ENCODE assay signal across 26 cellular contexts in the genomic region with DNA sequence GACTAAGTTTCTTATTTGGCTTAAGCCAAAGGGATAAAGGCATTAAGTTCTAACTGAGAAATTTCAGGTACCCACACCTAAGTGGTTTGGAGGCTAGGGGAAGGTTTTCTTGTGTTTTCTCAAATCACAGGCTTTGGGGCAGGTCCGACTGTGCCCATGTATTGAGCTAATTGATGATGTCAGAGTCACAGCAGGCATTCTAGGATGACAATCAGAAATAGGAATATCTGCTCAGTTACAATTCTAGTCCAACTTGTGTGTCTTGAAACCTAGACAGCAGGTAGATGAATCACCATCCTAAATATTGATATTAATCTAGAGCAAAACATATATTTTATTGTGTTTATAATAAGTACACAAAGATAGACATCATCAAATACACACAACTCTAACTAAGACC.
"Had no signal": no experiment of that assay in that cellular context is flagged by ENCODE, and none has a peak within 500 bp of the region (broad histone marks: within the 10 kb centered on the region; RNA-seq: fewer than 3 reads in every experiment).

No MANE protein-coding gene starts in this region.

- H3K27ac Mint-ChIP-seq: activated CD8-positive, alpha-beta T cell treated with anti-CD3 and anti-CD28 coated beads, Interleukin-2, amount 10 ng/mL, durations not matched to agents 7 days and 5 days; activated naive CD4-positive, alpha-beta T cell treated with anti-CD3 and anti-CD28 coated beads for 36 hours; activated naive CD8-positive, alpha-beta T cell; activated T-cell treated with anti-CD3 and anti-CD28 coated beads, Interleukin-2, amount 50 U/mL, for 24 hours; activated T-helper 1 cell treated with anti-CD3 and anti-CD28 coated beads, Interleukin-12 subunit alpha, Interleukin-12 subunit beta, Interleukin-2, Interleukin-4 antibody, amounts not matched to agents 30 ng/mL and 10 ng/mL and 1 ng/mL, durations not matched to agents 14 hours and 24 hours and 36 hours; T-helper 1 cell treated with Interleukin-12 subunit alpha and Interleukin-12 subunit beta and Interleukin-4 antibody, amounts not matched to agents 30 μg/mL and 1 μg/mL, for 36 hours; WTC11 had no signal

- H3K9me3 Mint-ChIP-seq: activated naive CD4-positive, alpha-beta T cell treated with anti-CD3 and anti-CD28 coated beads for 36 hours; activated T-cell treated with anti-CD3 and anti-CD28 coated beads, Interleukin-2, amount 50 U/mL, for 24 hours; activated T-helper 1 cell treated with anti-CD3 and anti-CD28 coated beads, Interleukin-12 subunit alpha, Interleukin-12 subunit beta, Interleukin-2, Interleukin-4 antibody, amounts not matched to agents 30 ng/mL and 10 ng/mL and 1 ng/mL, durations not matched to agents 14 hours and 24 hours and 36 hours; T-helper 1 cell treated with Interleukin-12 subunit alpha and Interleukin-12 subunit beta and Interleukin-4 antibody, amounts not matched to agents 30 μg/mL and 1 μg/mL, for 36 hours; WTC11 had no signal

- H3K4me3 Mint-ChIP-seq: activated CD8-positive, alpha-beta T cell treated with anti-CD3 and anti-CD28 coated beads, Interleukin-2, amount 10 ng/mL, durations not matched to agents 7 days and 5 days; activated naive CD4-positive, alpha-beta T cell treated with anti-CD3 and anti-CD28 coated beads for 36 hours; activated naive CD8-positive, alpha-beta T cell; activated T-cell treated with anti-CD3 and anti-CD28 coated beads, Interleukin-2, amount 50 U/mL, for 24 hours; activated T-helper 1 cell treated with anti-CD3 and anti-CD28 coated beads, Interleukin-12 subunit alpha, Interleukin-12 subunit beta, Interleukin-2, Interleukin-4 antibody, amounts not matched to agents 30 ng/mL and 10 ng/mL and 1 ng/mL, durations not matched to agents 14 hours and 24 hours and 36 hours; T-helper 1 cell treated with Interleukin-12 subunit alpha and Interleukin-12 subunit beta and Interleukin-4 antibody, amounts not matched to agents 30 μg/mL and 1 μg/mL, for 36 hours; WTC11 had no signal

- ATAC-seq: activated CD8-positive, alpha-beta T cell treated with anti-CD3 and anti-CD28 coated beads, Interleukin-2, amount 10 ng/mL, durations not matched to agents 7 days and 5 days; WTC11 had no signal

- H3K4me3 ChIP-seq: breast epithelium, MG63, SJSA1 had no signal

- H3K27me3 ChIP-seq: breast epithelium, MG63, SJSA1 had no signal

- H3K27ac ChIP-seq: breast epithelium, SJSA1 had no signal

- H3K36me3 Mint-ChIP-seq: activated naive CD8-positive, alpha-beta T cell; WTC11 had no signal

- DNase-seq: activated CD4-positive, alpha-beta T cell treated with anti-CD3 and anti-CD28 coated beads for 48 hours; activated CD4-positive, alpha-beta T cell treated with anti-CD3 and anti-CD28 coated beads, Interleukin-2, amount 50 U/mL, for 4 hours; activated CD4-positive, CD25-positive, alpha-beta regulatory T cell treated with anti-CD3 and anti-CD28 coated beads, Interleukin-2, amount 50 U/mL, for 72 hours; activated CD8-positive, alpha-beta T cell treated with anti-CD3 and anti-CD28 coated beads, Interleukin-2, amount 10 ng/mL, durations not matched to agents 7 days and 5 days; activated effector memory CD4-positive, alpha-beta T cell treated with anti-CD3 and anti-CD28 coated beads, Interleukin-2, amount 50 U/mL, for 16 hours; activated naive CD4-positive, alpha-beta T cell treated with anti-CD3 and anti-CD28 coated beads for 36 hours; activated T-cell treated with anti-CD3 and anti-CD28 coated beads, Interleukin-2, amount 50 U/mL, for 24 hours; anterior cingulate cortex; caudate nucleus; KG1; MG63; MV-4-11; NCI-H1092 treated with DMSO at 0.1 percent for 48 hours; NCI-H1417 treated with DMSO at 0.1 percent for 48 hours; NCI-H1694; NCI-H2029; NCI-H446; NCI-H524; NCI-H748 treated with DMSO at 0.1 percent for 48 hours; SHP77 had no signal

- H3K36me3 ChIP-seq: breast epithelium had no signal

- H3K9me3 ChIP-seq: breast epithelium, SJSA1 had no signal
